ENCODE assay signal across 25 cellular contexts in genomic region chr17:39156491-39156890, GRCh38. TPM values are rescaled to one million over a fixed set of nuclear protein-coding genes. Genes with fewer than 3 reads are reported as not detected.
"Had no signal": no experiment of that assay in that cellular context is flagged by ENCODE, and none has a peak within 500 bp of the region (broad histone marks: within the 10 kb centered on the region; RNA-seq: fewer than 3 reads in every experiment).

No MANE protein-coding gene starts in this region.

- DNase-seq: activated CD4-positive, alpha-beta T cell treated with anti-CD3 and anti-CD28 coated beads, Interleukin-2, amount 10 ng/mL, durations not matched to agents 24 days and 14 days; activated CD4-positive, CD25-positive, alpha-beta regulatory T cell; activated CD8-positive, alpha-beta memory T cell treated with anti-CD3 and anti-CD28 coated beads, Interleukin-2, amount 50 U/mL, for 4 hours; activated CD8-positive, alpha-beta T cell treated with anti-CD3 and anti-CD28 coated beads, Interleukin-2, amount 10 ng/mL, durations not matched to agents 7 days and 5 days; activated naive CD8-positive, alpha-beta T cell treated with anti-CD3 and anti-CD28 coated beads for 36 hours; effector memory CD8-positive, alpha-beta T cell; heart right ventricle; left colon; mucosa of descending colon; naive thymus-derived CD4-positive, alpha-beta T cell; occipital lobe; small intestine; stimulated activated CD4-positive, alpha-beta T cell treated with anti-CD3 and anti-CD28 coated beads, Interleukin-4, amount 100 ng/mL, for 24 hours; stimulated activated naive CD4-positive, alpha-beta T cell treated with Interleukin-2 at 50 U/mL for 16 hours; SW 1271; transverse colon had no signal

- ATAC-seq: activated CD8-positive, alpha-beta T cell treated with anti-CD3 and anti-CD28 coated beads, Interleukin-2, amount 10 ng/mL, durations not matched to agents 7 days and 5 days; effector memory CD8-positive, alpha-beta T cell; heart right ventricle; left colon; mucosa of descending colon; naive thymus-derived CD4-positive, alpha-beta T cell had no signal

- H3K27ac Mint-ChIP-seq: activated CD4-positive, alpha-beta T cell treated with anti-CD3 and anti-CD28 coated beads, Interleukin-2, amount 10 ng/mL, durations not matched to agents 24 days and 14 days; activated CD8-positive, alpha-beta T cell treated with anti-CD3 and anti-CD28 coated beads, Interleukin-2, amount 10 ng/mL, durations not matched to agents 7 days and 5 days; activated naive CD8-positive, alpha-beta T cell treated with anti-CD3 and anti-CD28 coated beads for 36 hours; effector memory CD8-positive, alpha-beta T cell; progenitor cell of endocrine pancreas; T-helper 2 cell treated with Interferon-gamma antibody and Interleukin-4, amounts not matched to agents 5 μg/mL and 100 μg/mL, for 36 hours had no signal

- H3K27me3 ChIP-seq: breast epithelium, right atrium auricular region had no signal

- H3K9me3 ChIP-seq: breast epithelium, heart right ventricle, mucosa of descending colon, right atrium auricular region, transverse colon had no signal

- H3K4me3 ChIP-seq: breast epithelium, heart right ventricle, lung, mucosa of descending colon, right atrium auricular region, transverse colon had no signal

- H3K4me3 Mint-ChIP-seq: activated CD4-positive, alpha-beta T cell treated with anti-CD3 and anti-CD28 coated beads, Interleukin-2, amount 10 ng/mL, durations not matched to agents 24 days and 14 days; activated CD8-positive, alpha-beta T cell treated with anti-CD3 and anti-CD28 coated beads, Interleukin-2, amount 10 ng/mL, durations not matched to agents 7 days and 5 days; activated naive CD8-positive, alpha-beta T cell treated with anti-CD3 and anti-CD28 coated beads for 36 hours; effector memory CD8-positive, alpha-beta T cell; T-helper 2 cell treated with Interferon-gamma antibody and Interleukin-4, amounts not matched to agents 5 μg/mL and 100 μg/mL, for 36 hours had no signal

- H3K27ac ChIP-seq: breast epithelium, heart right ventricle, right atrium auricular region, transverse colon had no signal

- H3K9me3 Mint-ChIP-seq: activated CD4-positive, alpha-beta T cell treated with anti-CD3 and anti-CD28 coated beads, Interleukin-2, amount 10 ng/mL, durations not matched to agents 24 days and 14 days; T-helper 2 cell treated with Interferon-gamma antibody and Interleukin-4, amounts not matched to agents 5 μg/mL and 100 μg/mL, for 36 hours had no signal

- H3K36me3 ChIP-seq: breast epithelium, heart right ventricle, right atrium auricular region, transverse colon had no signal

- H3K4me1 ChIP-seq: breast epithelium had no signal

RNA-seq across cellular contexts. Expression of gene PLXDC1, which starts 5.1 kb away (rescaled TPM):
- total RNA-seq: dermis blood vessel endothelial cell had no signal

RNA-seq across cellular contexts. Expression of gene ARL5C, which starts 9.5 kb away (rescaled TPM):
- total RNA-seq: activated CD4-positive, alpha-beta T cell treated with anti-CD3 and anti-CD28 coated beads, Interleukin-2, amount 10 ng/mL, durations not matched to agents 24 days and 14 days; activated CD8-positive, alpha-beta T cell treated with anti-CD3 and anti-CD28 coated beads, Interleukin-2, amount 10 ng/mL, durations not matched to agents 7 days and 5 days; activated naive CD8-positive, alpha-beta T cell treated with anti-CD3 and anti-CD28 coated beads for 36 hours; breast epithelium; cerebellum; dermis blood vessel endothelial cell; fibroblast of lung; frontal cortex; heart right ventricle; lung; mucosa of descending colon; occipital lobe; progenitor cell of endocrine pancreas; right atrium auricular region; transverse colon had no signal
- polyA plus RNA-seq: fibroblast of lung, heart right ventricle, lung, small intestine had no signal
